Comparison of ENCODE assay signal across 1 cellular context in genomic region chr7:151014950-151015349, GRCh38.
TF ChIP-seq lines count a peak whose summit lies in the region.

No MANE protein-coding gene starts in this region.

TF ChIP-seq in HEK293T, 16 proteins besides CTCF, POLR2A, EP300 and RAD21 (continued from another document):
- no peak for TF ChIP-seq PKNOX1 (IDR thresholded peaks at IDR 0.05)
TF ChIP-seq in HEK293T: peak in this region for 0.
